Comparison of ENCODE assay signal across 8 cellular contexts in genomic region chr3:30768703-30769550, GRCh38.
DNase-seq lines count a peak whose midpoint lies in the region; ATAC-seq and TF ChIP-seq lines count a peak whose summit lies in the region.

No MANE protein-coding gene starts in this region.

- H3K36me3 ChIP-seq in right lobe of liver = no peaks in the 10 kb centered on the region

- no peak overlapping the region for H3K4me3 Mint-ChIP-seq in CD14-positive monocyte
- H3K4me3 Mint-ChIP-seq in activated CD4-positive, alpha-beta T cell treated with anti-CD3 and anti-CD28 coated beads for 36 hours = no peak overlapping the region

- 49% methylated on average over 8 of the region's 9 CpGs for WGBS in right lobe of liver (ENCODE audit: insufficient coverage, low coverage, low lambda C conversion rate, missing lambda C conversion rate)

- H3K4me1 Mint-ChIP-seq in CD14-positive monocyte = peaks cover 23% of the 10 kb centered on the region
- no peaks in the 10 kb centered on the region for H3K4me1 Mint-ChIP-seq in activated CD4-positive, alpha-beta T cell treated with anti-CD3 and anti-CD28 coated beads for 36 hours

- TF ChIP-seq CTCF in CD14-positive monocyte (IDR thresholded peaks at IDR 0.05) (peak; percentile 89), choroid plexus epithelial cell (conservative IDR thresholded peaks at IDR 0.05; ENCODE audit: low read depth, low read length) (peak; percentile 94), right lobe of liver (IDR thresholded peaks at IDR 0.05) (peak; percentile 77 to 86 (median 84))

- DNase-seq in CD14-positive monocyte (ENCODE audit: low spot score) (peak; percentile 49), NCI-H1694 treated with DMSO at 0.1 percent for 48 hours (lab: John Stamatoyannopoulos, UW) (peak; percentile 24), choroid plexus epithelial cell (ENCODE audit: low read depth) (peak; percentile 79), right lobe of liver (peak; percentile 60 to 69 (median 67))
- DNase-seq in activated CD4-positive, alpha-beta T cell treated with anti-CD3 and anti-CD28 coated beads for 36 hours = peak; percentile 86
- peak; percentile 45 to 56 (median 52) for DNase-seq in stimulated activated CD4-positive, alpha-beta T cell treated with anti-CD3 and anti-CD28 coated beads, TNF-alpha, amount 100 ng/mL, for 4 hours (ENCODE audit: low read depth in 3 of 3)

- H3K9me3 ChIP-seq in right lobe of liver = no peaks in the 10 kb centered on the region

- intact Hi-C loops in CD14-positive monocyte (cut with micrococcal nuclease) = no loop called here
- intact Hi-C loops in activated CD4-positive, alpha-beta T cell treated with anti-CD3 and anti-CD28 coated beads for 36 hours (cut with DNase I, micrococcal nuclease) = loop anchor here (1.0 to 5.0 kb wide), 4 partner anchors 123 to 998 kb away; partner anchors contain the start of gene GADL1 (in 1 of the 2)
- intact Hi-C loops in right lobe of liver (cut with DNase I) = loop anchor here in 1 of 2 donors (10.0 kb wide), 1 partner anchor 366 kb away; no protein-coding TSS in a partner anchor

- no peaks in the 10 kb centered on the region for H3K9me3 Mint-ChIP-seq in CD14-positive monocyte
- H3K9me3 Mint-ChIP-seq in activated CD4-positive, alpha-beta T cell treated with anti-CD3 and anti-CD28 coated beads for 36 hours (ENCODE audit: low read depth) = no peaks in the 10 kb centered on the region

- H3K4me3 ChIP-seq in choroid plexus epithelial cell (ENCODE audit: low read depth, low read length) (no peak overlapping the region), right lobe of liver (no peak overlapping the region)

- CTCF ChIA-PET in activated CD4-positive, alpha-beta T cell treated with anti-CD3 and anti-CD28 coated beads for 36 hours (lab: Charles Lee) = interaction anchor here (0.6 to 4.4 kb wide), 24 partner anchors 8 to 771 kb away, joined by 3 to 23 read pairs (median 4); no protein-coding TSS in a partner anchor

- no peak overlapping the region for H3K27ac ChIP-seq in right lobe of liver

- no peaks in the 10 kb centered on the region for H3K27me3 Mint-ChIP-seq in CD14-positive monocyte (ENCODE audit: low read depth in 3 of 3)
- peaks cover 2% of the 10 kb centered on the region for H3K27me3 Mint-ChIP-seq in activated CD4-positive, alpha-beta T cell treated with anti-CD3 and anti-CD28 coated beads for 36 hours

- no peak for TF ChIP-seq POLR2A in right lobe of liver (IDR thresholded peaks at IDR 0.05)

- POLR2A ChIA-PET in activated CD4-positive, alpha-beta T cell treated with anti-CD3 and anti-CD28 coated beads for 36 hours (lab: Charles Lee) = no interaction called here

- H3K4me1 ChIP-seq in right lobe of liver = no peaks in the 10 kb centered on the region

- no peak overlapping the region for H3K27ac Mint-ChIP-seq in CD14-positive monocyte
- H3K27ac Mint-ChIP-seq in activated CD4-positive, alpha-beta T cell treated with anti-CD3 and anti-CD28 coated beads for 36 hours = no peak overlapping the region

- H3K36me3 Mint-ChIP-seq in CD14-positive monocyte = no peaks in the 10 kb centered on the region
- H3K36me3 Mint-ChIP-seq in activated CD4-positive, alpha-beta T cell treated with anti-CD3 and anti-CD28 coated beads for 36 hours (ENCODE audit: low read depth) = no peaks in the 10 kb centered on the region

- no peaks in the 10 kb centered on the region for H3K27me3 ChIP-seq in right lobe of liver

- ATAC-seq in GM21447 (IDR thresholded peaks at IDR 0.05; ENCODE audit: unreplicated experiment) (peak; percentile 65), right lobe of liver (peak; percentile 57 to 77 (median 75)), GM18520 (IDR thresholded peaks at IDR 0.05; ENCODE audit: unreplicated experiment) (no peak)
- peak; percentile 55 for ATAC-seq in activated CD4-positive, alpha-beta T cell treated with anti-CD3 and anti-CD28 coated beads for 36 hours

Comparison
In these comparisons a context has a peak if more than half of its experiments do, and no peak if none do; other contexts are left out.
1. DNase-seq: peak in every context shown above with its lines; median percentile 86 in activated CD4-positive, alpha-beta T cell treated with anti-CD3 and anti-CD28 coated beads for 36 hours; 79 in choroid plexus epithelial cell; 67 in right lobe of liver; 52 in stimulated activated CD4-positive, alpha-beta T cell treated with anti-CD3 and anti-CD28 coated beads, TNF-alpha, amount 100 ng/mL, for 4 hours; 49 in CD14-positive monocyte; 24 in NCI-H1694 treated with DMSO at 0.1 percent for 48 hours.
2. intact Hi-C loops: an anchor here in activated CD4-positive, alpha-beta T cell treated with anti-CD3 and anti-CD28 coated beads for 36 hours (1.0 to 5.0 kb wide); none called in CD14-positive monocyte.